In genomic region chr11:61951484-61952135, GRCh38 we compare ENCODE assay signal across 16 cellular contexts. TPM values are rescaled to one million over a fixed set of nuclear protein-coding genes. Genes with fewer than 3 reads are reported as not detected.
"Had no signal": no experiment of that assay in that cellular context is flagged by ENCODE, and none has a peak within 500 bp of the region (broad histone marks: within the 10 kb centered on the region; RNA-seq: fewer than 3 reads in every experiment).

No MANE protein-coding gene starts in this region.

- H3K36me3 ChIP-seq: colonic mucosa, heart right ventricle, left lung had no signal

- H3K9me3 ChIP-seq: colonic mucosa, heart right ventricle, left lung had no signal

- H3K4me3 ChIP-seq: colonic mucosa, heart right ventricle, left lung had no signal

- H2AFZ ChIP-seq: parathyroid adenoma had no signal

- H3K9ac ChIP-seq: parathyroid adenoma had no signal

- H3K27me3 ChIP-seq: colonic mucosa, heart right ventricle had no signal

- ATAC-seq: activated CD8-positive, alpha-beta memory T cell treated with anti-CD3 and anti-CD28 coated beads, Interleukin-2, amount 10 ng/mL, durations not matched to agents 7 days and 5 days; activated T-cell treated with anti-CD3 and anti-CD28 coated beads, Interleukin-2, amount 50 U/mL, for 4 hours; heart right ventricle; left lung; stimulated activated memory B cell treated with anti-CD40 and anti-IgM and Interleukin-4, amounts not matched to agents 10 μg/mL and 1 μg/mL and 100 μg/mL, for 72 hours; T-helper 17 cell had no signal

- DNase-seq: activated CD4-positive, alpha-beta T cell treated with anti-CD3 and anti-CD28 coated beads, Interleukin-2, amount 50 U/mL, for 4 hours; activated CD8-positive, alpha-beta memory T cell treated with anti-CD3 and anti-CD28 coated beads, Interleukin-2, amount 10 ng/mL, durations not matched to agents 7 days and 5 days; activated gamma-delta T cell; activated naive CD8-positive, alpha-beta T cell treated with anti-CD3 and anti-CD28 coated beads, Interleukin-2, amount 10 ng/mL, durations not matched to agents 7 days and 5 days; activated T-cell treated with anti-CD3 and anti-CD28 coated beads, Interleukin-2, amount 50 U/mL, for 4 hours; aorta; colonic mucosa; effector CD8-positive, alpha-beta T cell; heart right ventricle; islet precursor cell; nephron progenitor cell; small intestine; T-helper 17 cell had no signal

- H3K27ac ChIP-seq: colonic mucosa, heart right ventricle, left lung, parathyroid adenoma had no signal

- H3K4me1 ChIP-seq: parathyroid adenoma had no signal

RNA-seq across cellular contexts. Expression of gene BEST1, which starts 1.5 kb away (rescaled TPM):
- total RNA-seq: activated CD8-positive, alpha-beta memory T cell treated with anti-CD3 and anti-CD28 coated beads, Interleukin-2, amount 10 ng/mL, durations not matched to agents 7 days and 5 days; activated T-cell treated with anti-CD3 and anti-CD28 coated beads, Interleukin-2, amount 50 U/mL, for 4 hours had no signal

RNA-seq across cellular contexts. Expression of gene RAB3IL1, which starts 34.2 kb away (rescaled TPM):
- total RNA-seq: activated CD8-positive, alpha-beta memory T cell treated with anti-CD3 and anti-CD28 coated beads, Interleukin-2, amount 10 ng/mL, durations not matched to agents 7 days and 5 days; T-helper 17 cell had no signal
